ENCODE assay signal across 1 cellular context in the genomic region with DNA sequence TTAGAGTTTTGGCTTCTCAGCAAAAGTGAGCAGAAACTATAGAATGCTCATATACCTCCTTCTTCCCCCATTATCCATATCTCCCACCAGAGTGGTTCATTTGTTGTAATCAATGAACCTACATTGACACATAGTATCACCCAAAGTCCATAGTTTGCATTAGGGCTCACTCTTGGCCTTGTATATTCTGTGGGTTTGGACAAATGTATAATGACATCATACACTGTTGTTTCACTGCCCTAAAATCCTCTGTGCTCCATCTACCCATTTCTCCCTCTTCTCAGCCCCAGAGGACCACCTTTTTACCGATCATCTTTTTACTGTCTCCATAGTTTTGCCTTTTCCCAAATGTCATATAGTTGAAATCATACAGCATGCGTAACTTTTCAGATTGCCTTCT.
A peak's percentile ranks its signal among the peaks of the same experiment; 100 is the strongest.
TF ChIP-seq lines count a peak whose summit lies in the region.

No MANE protein-coding gene starts in this region.

TF ChIP-seq in HepG2, 621 proteins besides CTCF, POLR2A, EP300 and RAD21:
- TF ChIP-seq LCORL (IDR thresholded peaks at IDR 0.05) (peak; percentile 28; the same call in 1 of the 2 replicates), LCORL (CRISPR knock-in tag; IDR thresholded peaks at IDR 0.05) (0 out of 2 replicates have a peak, but pooled peaks have one; percentile 20), SAP130 (CRISPR knock-in tag; IDR thresholded peaks at IDR 0.05; ENCODE audit: low read depth) (peak; percentile 32; the same call in 1 of the 2 replicates), ZNF703 (CRISPR knock-in tag; IDR thresholded peaks at IDR 0.05; ENCODE audit: borderline replicate concordance) (no peak), SOX13 (IDR thresholded peaks at IDR 0.05) (no peak), SOX13 (CRISPR knock-in tag; conservative IDR thresholded peaks at IDR 0.05 in 1 of 2, IDR thresholded peaks at IDR 0.05 in 1 of 2) (no peak), ZBTB21 (CRISPR knock-in tag; IDR thresholded peaks at IDR 0.05) (peak; percentile 53; the same call in 1 of the 2 replicates), KAT2B (IDR thresholded peaks at IDR 0.05; ENCODE audit: borderline replicate concordance, low read depth, low read length) (0 out of 2 replicates have a peak, but pooled peaks have one; percentile 16), RXRB (CRISPR knock-in tag; IDR thresholded peaks at IDR 0.05; ENCODE audit: borderline replicate concordance) (no peak), ISX (CRISPR knock-in tag; conservative IDR thresholded peaks at IDR 0.05) (no peak), HNF4A (CRISPR knock-in tag; IDR thresholded peaks at IDR 0.05) (peak; percentile 28), ZNF343 (CRISPR knock-in tag; IDR thresholded peaks at IDR 0.05) (no peak), ZNF629 (CRISPR knock-in tag; conservative IDR thresholded peaks at IDR 0.05) (peak; percentile 52; the same call in 1 of the 2 replicates), HNF4G (IDR thresholded peaks at IDR 0.05; ENCODE audit: borderline replicate concordance, low read depth, low read length) (0 out of 2 replicates have a peak, but pooled peaks have one; percentile 40), HNF4G (CRISPR knock-in tag; IDR thresholded peaks at IDR 0.05; ENCODE audit: borderline replicate concordance, low read depth) (no peak), ATF7 (IDR thresholded peaks at IDR 0.05) (peak; percentile 95), ATF7 (CRISPR knock-in tag; IDR thresholded peaks at IDR 0.05) (no peak)
